Comparison of ENCODE assay signal across 14 cellular contexts in the genomic region with DNA sequence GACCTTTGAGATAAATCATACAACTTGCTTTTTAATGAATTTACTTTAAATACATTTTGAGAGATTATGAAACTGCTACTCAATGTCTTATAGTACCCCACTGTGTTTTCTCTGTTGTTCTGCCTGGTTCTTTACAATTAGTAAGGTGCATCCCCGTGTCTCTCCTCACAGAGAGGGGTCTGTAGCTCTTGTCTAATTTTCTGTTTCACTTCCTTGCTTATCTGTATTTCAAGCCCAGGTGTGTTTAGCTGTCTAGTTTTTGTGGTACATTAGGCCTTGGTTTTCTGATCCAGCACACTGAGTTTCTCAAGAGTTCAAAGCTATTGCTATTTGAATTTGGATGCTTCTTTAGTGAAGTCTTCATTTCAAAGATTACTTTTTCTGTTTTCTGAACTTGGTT.
A peak's percentile ranks its signal among the peaks of the same experiment; 100 is the strongest.
DNase-seq lines count a peak whose midpoint lies in the region; ATAC-seq, FAIRE-seq and TF ChIP-seq lines count a peak whose summit lies in the region.
"Had no signal": no experiment of that assay in that cellular context is flagged by ENCODE, and none has a peak within 500 bp of the region (broad histone marks: within the 10 kb centered on the region; RNA-seq: fewer than 3 reads in every experiment).

No MANE protein-coding gene starts in this region.

- 0% methylated on average over 1 of the region's 1 CpG for WGBS in GM12878 (ENCODE audit: insufficient coverage, insufficient replicate concordance, low lambda C conversion rate, missing lambda C conversion rate)

- POLR2A ChIA-PET in GM12878 (lab: Charles Lee), result no interaction called here

- no peak for TF ChIP-seq EP300 in GM12878 (IDR thresholded peaks at IDR 0.05; ENCODE audit: borderline replicate concordance in 1 of 2, control insufficient read depth in 1 of 2, low read depth in 2 of 2, low read length in 2 of 2)

- in situ Hi-C loops in GM12878 (cut with MboI), result no loop called here
- in situ Hi-C loops in G401 (cut with HindIII; ENCODE audit: low sequenced_read_pairs), result no loop called here

- H4K20me1 ChIP-seq in GM12878 (ENCODE audit: control insufficient read depth, insufficient read depth), result no peaks in the 10 kb centered on the region
- H4K20me1 ChIP-seq: BLaER1 treated with 17β-estradiol and CSF1 and Interleukin-3, amounts not matched to agents 10 nM and 100 nM had no signal

- no peak for TF ChIP-seq CTCF in GM12878 (IDR thresholded peaks at IDR 0.05 in 2 of 3, conservative IDR thresholded peaks at IDR 0.05 in 1 of 3; ENCODE audit: control insufficient read depth in 2 of 3, extremely low read depth in 1 of 3, insufficient read depth in 1 of 3, low read depth in 3 of 3, low read length in 3 of 3)

- no peaks in the 10 kb centered on the region for H3K36me3 ChIP-seq in GM12878 (ENCODE audit: control insufficient read depth in 2 of 2, insufficient read depth in 2 of 2, low read length in 1 of 2)
- H3K36me3 ChIP-seq: BLaER1 treated with 17β-estradiol and CSF1 and Interleukin-3, amounts not matched to agents 10 nM and 100 nM had no signal

- no peaks in the 10 kb centered on the region for H3K27me3 ChIP-seq in GM12878 (replicated peaks in 1 of 2; ENCODE audit: control insufficient read depth in 2 of 2, insufficient read depth in 2 of 2, low read length in 1 of 2)
- H3K27me3 ChIP-seq: BLaER1 treated with 17β-estradiol and CSF1 and Interleukin-3, amounts not matched to agents 10 nM and 100 nM had no signal

- H3K4me3 ChIP-seq in GM12878, result no peak overlapping the region
- H3K4me3 ChIP-seq: BLaER1 treated with 17β-estradiol and CSF1 and Interleukin-3, amounts not matched to agents 10 nM and 100 nM had no signal

- peak; percentile 56 for FAIRE-seq in GM12878 (lab: Jason Lieb, UNC)

- no peak for TF ChIP-seq POLR2A in GM12878 (IDR thresholded peaks at IDR 0.05; ENCODE audit: low read depth, low read length)

- ATAC-seq in GM18868 (IDR thresholded peaks at IDR 0.05; ENCODE audit: unreplicated experiment), result peak; percentile 95
- ATAC-seq in GM21528 (IDR thresholded peaks at IDR 0.05; ENCODE audit: low FRiP score, unreplicated experiment), result peak; percentile 71
- peak; percentile 62 for ATAC-seq in HG03060 (IDR thresholded peaks at IDR 0.05; ENCODE audit: low read depth, unreplicated experiment)
- peak; percentile 49 for ATAC-seq in GM12878
- no peak for ATAC-seq in Right ventricle myocardium superior (ENCODE audit: poor library complexity)
- ATAC-seq: left cardiac atrium; naive thymus-derived CD8-positive, alpha-beta T cell; sciatic nerve had no signal

- BruUV-seq in GM12878 (replicated peaks; lab: Mats Ljungman, UMichigan), result no TSS peak

- no peaks in the 10 kb centered on the region for H3K9me3 ChIP-seq in GM12878 (replicated peaks; ENCODE audit: control insufficient read depth, insufficient read depth, low read length)

- H3K9ac ChIP-seq in GM12878 (ENCODE audit: control insufficient read depth, insufficient read depth, low read length), result no peak overlapping the region
- H3K9ac ChIP-seq: BLaER1 treated with 17β-estradiol and CSF1 and Interleukin-3, amounts not matched to agents 10 nM and 100 nM had no signal

- SMC1A ChIA-PET in GM12878 (lab: Charles Lee; ENCODE audit: uncharacterized antibody, unreplicated experiment), result no interaction called here

- no peaks in the 10 kb centered on the region for H3K79me2 ChIP-seq in GM12878 (ENCODE audit: control insufficient read depth, insufficient read depth, low read length)

- DNase-seq in GM12878 (ENCODE audit: low read depth, low spot score) (no peak), NCI-H1694 treated with DMSO at 0.1 percent for 48 hours (lab: John Stamatoyannopoulos, UW) (no peak), amniotic stem cell (lab: John Stamatoyannopoulos, UW) (no peak), G401 (ENCODE audit: low spot score) (no peak), Right ventricle myocardium superior (no peak)
- DNase-seq: activated CD4-positive, alpha-beta T cell treated with anti-CD3 and anti-CD28 coated beads, Interleukin-2, amount 50 U/mL, for 1 hour; left cardiac atrium; naive thymus-derived CD8-positive, alpha-beta T cell had no signal

- CTCF ChIA-PET in GM12878 (lab: Yijun Ruan, JAX), result no interaction called here

- RAD21 ChIA-PET in GM12878 (lab: Charles Lee; ENCODE audit: unreplicated experiment), result no interaction called here

- H3K27ac ChIP-seq in GM12878 (ENCODE audit: control insufficient read depth, insufficient read depth), result no peak overlapping the region
- H3K27ac ChIP-seq: BLaER1 treated with 17β-estradiol and CSF1 and Interleukin-3, amounts not matched to agents 10 nM and 100 nM; HL-60 had no signal

- TF ChIP-seq RAD21 in GM12878 (IDR thresholded peaks at IDR 0.05; ENCODE audit: insufficient read depth, low read depth, low read length), result no peak

- peaks cover 30% of the 10 kb centered on the region for H3K4me1 ChIP-seq in GM12878 (ENCODE audit: control insufficient read depth, insufficient read depth, low read length)

- intact Hi-C loops in GM12878 (cut with micrococcal nuclease; ENCODE audit: unreplicated experiment), result no loop called here
- intact Hi-C loops in Right ventricle myocardium superior (cut with DNase I), result no loop called here

- peak overlapping the region; percentile 38; the same call in 1 of the 2 replicates for H3K4me2 ChIP-seq in GM12878 (ENCODE audit: control insufficient read depth, insufficient read depth)
- H3K4me2 ChIP-seq: BLaER1 treated with 17β-estradiol and CSF1 and Interleukin-3, amounts not matched to agents 10 nM and 100 nM had no signal

- H2AFZ ChIP-seq in GM12878 (ENCODE audit: control insufficient read depth, low read depth, low read length), result no peak overlapping the region

TF ChIP-seq in GM12878, 131 proteins besides CTCF, POLR2A, EP300 and RAD21:
- TF ChIP-seq ATF7 (IDR thresholded peaks at IDR 0.05; ENCODE audit: low read depth), result no peak
- no peak for TF ChIP-seq CHD4 (IDR thresholded peaks at IDR 0.05)
- no peak for TF ChIP-seq USF1 (IDR thresholded peaks at IDR 0.05; ENCODE audit: borderline replicate concordance, extremely low read length, insufficient read depth, low read depth, low read length)
- TF ChIP-seq MTA2 (IDR thresholded peaks at IDR 0.05; ENCODE audit: low read depth), result peak; percentile 32; the same call in 1 of the 2 replicates
- TF ChIP-seq HDAC6 (IDR thresholded peaks at IDR 0.05; ENCODE audit: unreplicated experiment), result no peak
- TF ChIP-seq, protein P1, sequence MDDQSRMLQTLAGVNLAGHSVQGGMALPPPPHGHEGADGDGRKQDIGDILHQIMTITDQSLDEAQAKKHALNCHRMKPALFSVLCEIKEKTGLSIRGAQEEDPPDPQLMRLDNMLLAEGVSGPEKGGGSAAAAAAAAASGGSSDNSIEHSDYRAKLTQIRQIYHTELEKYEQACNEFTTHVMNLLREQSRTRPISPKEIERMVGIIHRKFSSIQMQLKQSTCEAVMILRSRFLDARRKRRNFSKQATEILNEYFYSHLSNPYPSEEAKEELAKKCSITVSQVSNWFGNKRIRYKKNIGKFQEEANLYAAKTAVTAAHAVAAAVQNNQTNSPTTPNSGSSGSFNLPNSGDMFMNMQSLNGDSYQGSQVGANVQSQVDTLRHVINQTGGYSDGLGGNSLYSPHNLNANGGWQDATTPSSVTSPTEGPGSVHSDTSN (IDR thresholded peaks at IDR 0.05; ENCODE audit: insufficient replicate concordance, low read depth, low read length), result no peak
- TF ChIP-seq ZNF274 (IDR thresholded peaks at IDR 0.05; ENCODE audit: insufficient read depth, insufficient read length), result no peak
- no peak for TF ChIP-seq SUPT20H (IDR thresholded peaks at IDR 0.05; ENCODE audit: borderline replicate concordance, control insufficient read depth, low read depth, low read length)
- TF ChIP-seq, protein P2, sequence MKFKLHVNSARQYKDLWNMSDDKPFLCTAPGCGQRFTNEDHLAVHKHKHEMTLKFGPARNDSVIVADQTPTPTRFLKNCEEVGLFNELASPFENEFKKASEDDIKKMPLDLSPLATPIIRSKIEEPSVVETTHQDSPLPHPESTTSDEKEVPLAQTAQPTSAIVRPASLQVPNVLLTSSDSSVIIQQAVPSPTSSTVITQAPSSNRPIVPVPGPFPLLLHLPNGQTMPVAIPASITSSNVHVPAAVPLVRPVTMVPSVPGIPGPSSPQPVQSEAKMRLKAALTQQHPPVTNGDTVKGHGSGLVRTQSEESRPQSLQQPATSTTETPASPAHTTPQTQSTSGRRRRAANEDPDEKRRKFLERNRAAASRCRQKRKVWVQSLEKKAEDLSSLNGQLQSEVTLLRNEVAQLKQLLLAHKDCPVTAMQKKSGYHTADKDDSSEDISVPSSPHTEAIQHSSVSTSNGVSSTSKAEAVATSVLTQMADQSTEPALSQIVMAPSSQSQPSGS (IDR thresholded peaks at IDR 0.05; ENCODE audit: low read length), result peak; percentile 40; the same call in 1 of the 2 replicates
- TF ChIP-seq TCF3 (IDR thresholded peaks at IDR 0.05; ENCODE audit: borderline replicate concordance, insufficient read depth, low read depth, low read length), result peak; percentile 75; the same call in 1 of the 2 replicates
- no peak for TF ChIP-seq ESRRA (IDR thresholded peaks at IDR 0.05; ENCODE audit: low read length)
- peak; percentile 64; the same call in 1 of the 2 replicates for TF ChIP-seq TCF12 (IDR thresholded peaks at IDR 0.05; ENCODE audit: low read depth, low read length)
- TF ChIP-seq STAT3 (IDR thresholded peaks at IDR 0.05; ENCODE audit: low read depth, low read length), result no peak
- 0 out of 2 replicates have a peak, but pooled peaks have one; percentile 33 for TF ChIP-seq BCL11A (IDR thresholded peaks at IDR 0.05; ENCODE audit: low read depth, low read length)
- no peak for TF ChIP-seq CBX3 (IDR thresholded peaks at IDR 0.05; ENCODE audit: borderline replicate concordance, low read depth)
- no peak for TF ChIP-seq RBBP5 (conservative IDR thresholded peaks at IDR 0.05)
- TF ChIP-seq RUNX3 (IDR thresholded peaks at IDR 0.05; ENCODE audit: low read length), result peak; percentile 48; the same call in 1 of the 2 replicates
- TF ChIP-seq YBX1 (IDR thresholded peaks at IDR 0.05), result no peak
- no peak for TF ChIP-seq SP1 (IDR thresholded peaks at IDR 0.05; ENCODE audit: low read depth, low read length)
- TF ChIP-seq NR2C1 (IDR thresholded peaks at IDR 0.05), result no peak
- no peak for TF ChIP-seq BRCA1 (IDR thresholded peaks at IDR 0.05; ENCODE audit: low read depth, low read length)
- no peak for TF ChIP-seq MYB (IDR thresholded peaks at IDR 0.05; ENCODE audit: borderline replicate concordance, low read depth, low read length)
- TF ChIP-seq SPI1 (IDR thresholded peaks at IDR 0.05; ENCODE audit: borderline replicate concordance, insufficient read depth, low read depth, low read length), result peak; percentile 85
